ENCODE assay signal across 18 cellular contexts in genomic region chr16:53982631-53983042, GRCh38.
"Had no signal": no experiment of that assay in that cellular context is flagged by ENCODE, and none has a peak within 500 bp of the region (broad histone marks: within the 10 kb centered on the region; RNA-seq: fewer than 3 reads in every experiment).

No MANE protein-coding gene starts in this region.

- H3K27me3 ChIP-seq: brain microvascular endothelial cell, esophagus squamous epithelium, pancreas, tibial artery had no signal

- H3K27ac ChIP-seq: brain microvascular endothelial cell, esophagus squamous epithelium, pancreas, skin epidermis, tibial artery had no signal

- ATAC-seq: activated CD8-positive, alpha-beta T cell treated with anti-CD3 and anti-CD28 coated beads, Interleukin-2, amount 10 ng/mL, durations not matched to agents 7 days and 5 days; activated T-cell treated with anti-CD3 and anti-CD28 coated beads, Interleukin-2, amount 50 U/mL, for 4 hours; naive thymus-derived CD8-positive, alpha-beta T cell; pancreas; stimulated activated naive CD8-positive, alpha-beta T cell treated with anti-CD3 and anti-CD28 coated beads, Interleukin-15, Interleukin-2, amounts not matched to agents 100 U/mL and 50 U/mL, for 24 hours had no signal

- H3K36me3 ChIP-seq: brain microvascular endothelial cell, pancreas, tibial artery had no signal

- H3K4me3 ChIP-seq: esophagus squamous epithelium, pancreas, skin epidermis, tibial artery had no signal

- H3K9me3 ChIP-seq: esophagus squamous epithelium, pancreas, tibial artery had no signal

- DNase-seq: activated CD4-positive, alpha-beta T cell treated with anti-CD3 and anti-CD28 coated beads, Interleukin-2, amount 10 ng/mL, durations not matched to agents 7 days and 5 days; activated CD4-positive, CD25-positive, alpha-beta regulatory T cell; activated CD8-positive, alpha-beta T cell treated with anti-CD3 and anti-CD28 coated beads, Interleukin-2, amount 10 ng/mL, durations not matched to agents 7 days and 5 days; activated naive CD4-positive, alpha-beta T cell treated with anti-CD3 and anti-CD28 coated beads, Interleukin-2, amount 50 U/mL, for 16 hours; activated T-cell treated with anti-CD3 and anti-CD28 coated beads, Interleukin-2, amount 50 U/mL, for 4 hours; aorta; brain microvascular endothelial cell; effector memory CD4-positive, alpha-beta T cell; esophagus squamous epithelium; immature natural killer cell; naive thymus-derived CD8-positive, alpha-beta T cell; pancreas; stimulated activated naive CD8-positive, alpha-beta T cell treated with anti-CD3 and anti-CD28 coated beads, Interleukin-15, Interleukin-2, amounts not matched to agents 100 U/mL and 50 U/mL, for 24 hours; substantia nigra; T-helper 1 cell; T-helper 9 cell; tibial artery had no signal

- H3K4me1 ChIP-seq: pancreas, tibial artery had no signal
